23 cellular contexts compared by ENCODE assay signal in genomic region chr16:80746231-80746630, GRCh38.
"Had no signal": no experiment of that assay in that cellular context is flagged by ENCODE, and none has a peak within 500 bp of the region (broad histone marks: within the 10 kb centered on the region; RNA-seq: fewer than 3 reads in every experiment).

No MANE protein-coding gene starts in this region.

- ATAC-seq: activated CD8-positive, alpha-beta T cell treated with anti-CD3 and anti-CD28 coated beads for 36 hours; left lung; psoas muscle had no signal

- DNase-seq: activated CD4-positive, alpha-beta T cell treated with anti-CD3 and anti-CD28 coated beads, Interleukin-2, amount 10 ng/mL, durations not matched to agents 7 days and 5 days; activated CD4-positive, CD25-positive, alpha-beta regulatory T cell treated with anti-CD3 and anti-CD28 coated beads, Interleukin-2, amount 50 U/mL, for 72 hours; activated CD8-positive, alpha-beta T cell treated with anti-CD3 and anti-CD28 coated beads for 36 hours; activated gamma-delta T cell treated with Interleukin-2 at 50 U/mL for 16 hours; adrenal gland; left lung; ovary; psoas muscle; right cardiac atrium; stimulated activated CD4-positive, alpha-beta T cell treated with anti-CD3 and anti-CD28 coated beads, Interleukin-1b, Interleukin-23, amount 100 ng/mL, for 48 hours; T-helper 2 cell; trophoblast cell; uterus had no signal

- H3K27me3 Mint-ChIP-seq: activated CD4-positive, alpha-beta T cell treated with anti-CD3 and anti-CD28 coated beads, Interleukin-2, amount 10 ng/mL, durations not matched to agents 7 days and 5 days; activated CD8-positive, alpha-beta T cell treated with anti-CD3 and anti-CD28 coated beads for 36 hours; activated naive CD4-positive, alpha-beta T cell treated with anti-CD3 and anti-CD28 coated beads, Interleukin-2, amount 50 U/mL, for 24 hours; central memory CD8-positive, alpha-beta T cell; stimulated activated naive CD8-positive, alpha-beta T cell treated with anti-CD3 and anti-CD28 coated beads, Interleukin-15, Interleukin-2, amounts not matched to agents 100 ng/mL and 50 ng/mL, for 24 hours had no signal

- H3K4me3 ChIP-seq: adrenal gland, breast epithelium, coronary artery, esophagus muscularis mucosa, left lung, ovary, psoas muscle, skin epidermis, suprapubic skin, uterus had no signal

- H3K9me3 Mint-ChIP-seq: activated naive CD4-positive, alpha-beta T cell treated with anti-CD3 and anti-CD28 coated beads, Interleukin-2, amount 50 U/mL, for 24 hours; central memory CD8-positive, alpha-beta T cell; nephron had no signal

- H3K4me3 Mint-ChIP-seq: activated CD4-positive, alpha-beta T cell treated with anti-CD3 and anti-CD28 coated beads, Interleukin-2, amount 10 ng/mL, durations not matched to agents 7 days and 5 days; activated CD8-positive, alpha-beta T cell treated with anti-CD3 and anti-CD28 coated beads for 36 hours; activated naive CD4-positive, alpha-beta T cell treated with anti-CD3 and anti-CD28 coated beads, Interleukin-2, amount 50 U/mL, for 24 hours; activated T-helper 1 cell treated with anti-CD3 and anti-CD28 coated beads, Interleukin-12 subunit alpha, Interleukin-12 subunit beta, Interleukin-2, Interleukin-4 antibody, amounts not matched to agents 30 ng/mL and 10 ng/mL and 1 ng/mL, durations not matched to agents 14 hours and 24 hours and 36 hours; central memory CD8-positive, alpha-beta T cell; nephron; stimulated activated naive CD8-positive, alpha-beta T cell treated with anti-CD3 and anti-CD28 coated beads, Interleukin-15, Interleukin-2, amounts not matched to agents 100 ng/mL and 50 ng/mL, for 24 hours had no signal

- H3K27ac Mint-ChIP-seq: activated CD4-positive, alpha-beta T cell treated with anti-CD3 and anti-CD28 coated beads, Interleukin-2, amount 10 ng/mL, durations not matched to agents 7 days and 5 days; activated CD8-positive, alpha-beta T cell treated with anti-CD3 and anti-CD28 coated beads for 36 hours; activated naive CD4-positive, alpha-beta T cell treated with anti-CD3 and anti-CD28 coated beads, Interleukin-2, amount 50 U/mL, for 24 hours; activated T-helper 1 cell treated with anti-CD3 and anti-CD28 coated beads, Interleukin-12 subunit alpha, Interleukin-12 subunit beta, Interleukin-2, Interleukin-4 antibody, amounts not matched to agents 30 ng/mL and 10 ng/mL and 1 ng/mL, durations not matched to agents 14 hours and 24 hours and 36 hours; nephron; stimulated activated naive CD8-positive, alpha-beta T cell treated with anti-CD3 and anti-CD28 coated beads, Interleukin-15, Interleukin-2, amounts not matched to agents 100 ng/mL and 50 ng/mL, for 24 hours had no signal
